In the genomic region with DNA sequence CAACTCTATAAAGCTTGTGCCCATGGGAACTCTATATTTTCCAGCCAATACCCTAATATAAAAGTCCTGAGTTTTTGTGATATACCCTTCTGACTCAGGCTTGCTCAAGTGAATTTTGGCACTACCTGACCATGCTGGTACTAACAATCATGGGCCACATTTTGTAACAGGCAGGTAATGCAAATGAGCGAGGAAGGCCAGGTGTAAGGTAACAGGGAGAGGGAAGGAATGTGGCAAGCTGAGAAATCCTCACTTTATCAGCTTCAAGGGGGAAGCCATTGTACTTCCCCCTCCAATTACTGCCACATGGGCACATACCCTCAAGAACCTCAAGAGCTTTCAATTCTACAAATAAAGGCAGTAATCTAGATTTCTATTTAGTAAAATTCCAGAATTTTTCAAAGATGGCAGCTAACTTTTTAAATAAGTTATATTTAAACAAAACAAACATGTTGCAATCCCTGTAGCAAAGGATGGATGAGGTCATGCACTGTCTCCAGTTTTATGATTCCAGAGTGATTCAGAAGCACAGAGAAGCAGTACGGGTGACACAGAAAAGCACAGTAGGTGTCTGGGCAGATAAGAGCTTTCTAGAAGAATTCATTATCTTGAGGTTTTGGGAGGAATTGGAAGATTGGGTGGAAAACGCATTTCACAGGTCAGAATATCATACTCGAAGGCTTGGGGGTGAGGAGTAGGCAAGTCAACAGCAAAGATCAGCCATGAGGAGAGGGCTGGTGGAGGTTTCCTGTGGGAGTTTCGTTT, we compare ENCODE assay signal across 8 cellular contexts.
DNase-seq lines count a peak whose midpoint lies in the region; ATAC-seq and TF ChIP-seq lines count a peak whose summit lies in the region.

No MANE protein-coding gene starts in this region.

- peak overlapping the region; percentile 88 for H3K27ac Mint-ChIP-seq in T-helper 2 cell treated with Interferon-gamma antibody and Interleukin-4, amounts not matched to agents 5 μg/mL and 100 μg/mL, for 36 hours
- H3K27ac Mint-ChIP-seq in stimulated activated naive CD8-positive, alpha-beta T cell treated with anti-CD3 and anti-CD28 coated beads, Interleukin-15, Interleukin-2, amounts not matched to agents 100 ng/mL and 50 ng/mL, for 24 hours: peak overlapping the region; percentile 92

- ATAC-seq in GM19452 (IDR thresholded peaks at IDR 0.05; ENCODE audit: unreplicated experiment) (no peak), HG02970 (IDR thresholded peaks at IDR 0.05; ENCODE audit: low FRiP score, unreplicated experiment) (no peak)

- peaks cover 16% of the 10 kb centered on the region for H3K9me3 Mint-ChIP-seq in T-helper 2 cell treated with Interferon-gamma antibody and Interleukin-4, amounts not matched to agents 5 μg/mL and 100 μg/mL, for 36 hours
- H3K9me3 Mint-ChIP-seq in stimulated activated naive CD8-positive, alpha-beta T cell treated with anti-CD3 and anti-CD28 coated beads, Interleukin-15, Interleukin-2, amounts not matched to agents 100 ng/mL and 50 ng/mL, for 24 hours: peaks cover 11% of the 10 kb centered on the region

- peaks cover 29% of the 10 kb centered on the region for H3K36me3 Mint-ChIP-seq in T-helper 2 cell treated with Interferon-gamma antibody and Interleukin-4, amounts not matched to agents 5 μg/mL and 100 μg/mL, for 36 hours (ENCODE audit: low read depth)
- peaks cover 19% of the 10 kb centered on the region for H3K36me3 Mint-ChIP-seq in stimulated activated naive CD8-positive, alpha-beta T cell treated with anti-CD3 and anti-CD28 coated beads, Interleukin-15, Interleukin-2, amounts not matched to agents 100 ng/mL and 50 ng/mL, for 24 hours (ENCODE audit: low read depth)

- peak overlapping the region; percentile 49 for H3K4me3 ChIP-seq in fibroblast of villous mesenchyme (ENCODE audit: low read depth, low read length)

- no peak for TF ChIP-seq CTCF in fibroblast of villous mesenchyme (IDR thresholded peaks at IDR 0.05; ENCODE audit: insufficient read depth, low read depth, low read length)

- H3K27me3 Mint-ChIP-seq in T-helper 2 cell treated with Interferon-gamma antibody and Interleukin-4, amounts not matched to agents 5 μg/mL and 100 μg/mL, for 36 hours (ENCODE audit: low read depth): no peaks in the 10 kb centered on the region
- H3K27me3 Mint-ChIP-seq in stimulated activated naive CD8-positive, alpha-beta T cell treated with anti-CD3 and anti-CD28 coated beads, Interleukin-15, Interleukin-2, amounts not matched to agents 100 ng/mL and 50 ng/mL, for 24 hours: no peaks in the 10 kb centered on the region

- DNase-seq in SIG-M5 treated with dmso at 0.1 percent for 504 hours (lab: John Stamatoyannopoulos, UW; ENCODE audit: unreplicated experiment) (peak; percentile 28), SIG-M5 (lab: John Stamatoyannopoulos, UW) (no peak), fibroblast of villous mesenchyme (ENCODE audit: low read depth) (peak; percentile 92), cerebellum (ENCODE audit: low spot score) (no peak)
- peak; percentile 52 for DNase-seq in T-helper 2 cell treated with Interferon-gamma antibody and Interleukin-4, amounts not matched to agents 5 μg/mL and 100 μg/mL, for 36 hours (ENCODE audit: low spot score)

- H3K4me3 Mint-ChIP-seq in T-helper 2 cell treated with Interferon-gamma antibody and Interleukin-4, amounts not matched to agents 5 μg/mL and 100 μg/mL, for 36 hours: peak overlapping the region; percentile 81
- peak overlapping the region; percentile 68 for H3K4me3 Mint-ChIP-seq in stimulated activated naive CD8-positive, alpha-beta T cell treated with anti-CD3 and anti-CD28 coated beads, Interleukin-15, Interleukin-2, amounts not matched to agents 100 ng/mL and 50 ng/mL, for 24 hours

- peaks cover 75% of the 10 kb centered on the region for H3K4me1 Mint-ChIP-seq in T-helper 2 cell treated with Interferon-gamma antibody and Interleukin-4, amounts not matched to agents 5 μg/mL and 100 μg/mL, for 36 hours (ENCODE audit: low read depth)
- peaks cover 81% of the 10 kb centered on the region for H3K4me1 Mint-ChIP-seq in stimulated activated naive CD8-positive, alpha-beta T cell treated with anti-CD3 and anti-CD28 coated beads, Interleukin-15, Interleukin-2, amounts not matched to agents 100 ng/mL and 50 ng/mL, for 24 hours (ENCODE audit: low read depth)

Comparison
In these comparisons a context has a peak if more than half of its experiments do, and no peak if none do; other contexts are left out.
1. DNase-seq: peak in SIG-M5 treated with dmso at 0.1 percent for 504 hours (single experiment), T-helper 2 cell treated with Interferon-gamma antibody and Interleukin-4, amounts not matched to agents 5 μg/mL and 100 μg/mL, for 36 hours (single experiment) and fibroblast of villous mesenchyme (single experiment); none in SIG-M5 (single experiment) and cerebellum (single experiment).